ENCODE assay signal across 26 cellular contexts in the genomic region with DNA sequence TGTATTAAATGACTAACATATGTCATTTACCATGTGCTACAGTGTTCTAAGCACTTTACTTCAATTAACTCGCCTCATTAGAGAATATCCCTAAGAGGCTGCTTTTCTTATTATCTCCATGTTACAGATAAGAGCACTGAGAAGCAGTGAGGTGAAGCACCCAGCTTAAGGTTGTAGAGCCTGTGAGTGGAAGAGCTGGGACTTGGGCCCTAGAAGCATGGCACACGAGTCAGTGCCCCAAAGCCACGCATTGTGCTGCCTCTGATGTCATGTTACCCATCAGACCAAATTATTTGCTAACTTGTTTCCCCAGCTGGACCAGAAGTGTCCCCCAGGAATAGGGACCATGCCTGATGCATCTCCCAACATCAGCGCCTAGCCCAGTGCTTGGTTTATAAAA.
"Had no signal": no experiment of that assay in that cellular context is flagged by ENCODE, and none has a peak within 500 bp of the region (broad histone marks: within the 10 kb centered on the region; RNA-seq: fewer than 3 reads in every experiment).

No MANE protein-coding gene starts in this region.

- ATAC-seq: activated CD4-positive, alpha-beta T cell treated with anti-CD3 and anti-CD28 coated beads for 36 hours; activated CD8-positive, alpha-beta memory T cell treated with anti-CD3 and anti-CD28 coated beads, Interleukin-2, amount 10 ng/mL, durations not matched to agents 7 days and 5 days; activated T-cell treated with anti-CD3 and anti-CD28 coated beads, Interleukin-2, amount 50 U/mL, for 4 hours; activated T-helper 17 cell treated with anti-CD3 and anti-CD28 coated beads, Interleukin-2, amount 50 U/mL, for 72 hours; Panc1; Right ventricle myocardium inferior had no signal

- H3K36me3 ChIP-seq: adrenal gland, colonic mucosa had no signal

- H3K9ac ChIP-seq: SK-N-SH had no signal

- H3K27ac ChIP-seq: adrenal gland, colonic mucosa had no signal

- H3K4me2 ChIP-seq: SK-N-SH had no signal

- H3K4me1 ChIP-seq: adrenal gland, colonic mucosa had no signal

- H3K9me3 ChIP-seq: adrenal gland, colonic mucosa, SK-N-SH had no signal

- H3K4me3 ChIP-seq: adrenal gland, colonic mucosa had no signal

- H3K27me3 ChIP-seq: adrenal gland, colonic mucosa had no signal

- DNase-seq: activated CD4-positive, alpha-beta T cell treated with anti-CD3 and anti-CD28 coated beads for 36 hours; activated CD8-positive, alpha-beta memory T cell treated with anti-CD3 and anti-CD28 coated beads, Interleukin-2, amount 10 ng/mL, durations not matched to agents 7 days and 5 days; activated gamma-delta T cell; activated naive CD4-positive, alpha-beta T cell treated with anti-CD3 and anti-CD28 coated beads for 36 hours; activated T-cell treated with anti-CD3 and anti-CD28 coated beads, Interleukin-2, amount 50 U/mL, for 4 hours; adrenal gland; anterior cingulate cortex; cerebellar nuclear complex; colonic mucosa; IMR-90; Kasumi-1; KBM-7; NCI-H1092; NCI-H1436; NCI-H1694 treated with DMSO at 0.1 percent for 48 hours; NCI-H2029 treated with DMSO at 0.1 percent for 48 hours; NCI-H510A treated with DMSO at 0.1 percent for 48 hours; NCI-H774; NK-92 treated with Interleukin-12 subunit alpha and Interleukin-12 subunit beta, amount 100 ng/mL, for 24 hours; OCI-M1; RPMI8226; SK-N-SH; T-helper 1 cell had no signal
